8 cellular contexts compared by ENCODE assay signal in the genomic region with DNA sequence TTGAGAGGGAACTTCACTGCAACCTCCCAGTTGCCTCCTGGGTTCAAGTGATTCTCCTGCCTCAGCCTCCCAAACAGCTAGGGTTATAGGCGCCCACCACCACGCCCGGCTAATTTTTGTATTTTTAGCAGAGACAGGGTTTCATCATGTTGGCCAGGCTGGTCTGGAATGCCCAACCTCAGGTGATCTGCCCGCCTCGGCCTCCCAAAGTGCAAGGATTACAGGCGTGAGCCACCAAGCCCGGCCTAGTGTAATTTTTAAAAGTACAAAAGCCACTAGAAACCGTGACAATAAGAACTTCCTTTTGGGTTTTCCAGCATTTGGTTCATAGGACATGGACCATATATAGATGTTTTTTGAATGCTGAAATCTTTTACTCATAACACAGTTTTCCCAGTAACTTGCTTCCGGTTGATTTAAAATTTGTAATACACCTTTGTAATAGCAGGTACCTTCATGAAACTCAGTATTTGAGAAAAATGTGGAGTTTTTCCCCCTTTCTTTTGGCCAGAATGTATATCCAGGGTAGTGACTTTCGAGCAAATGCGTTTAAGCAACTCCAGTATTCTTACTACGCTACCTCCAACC. TPM values are rescaled to one million over a fixed set of nuclear protein-coding genes. Genes with fewer than 3 reads are reported as not detected.
A peak's percentile ranks its signal among the peaks of the same experiment; 100 is the strongest.
DNase-seq lines count a peak whose midpoint lies in the region; ATAC-seq and TF ChIP-seq lines count a peak whose summit lies in the region.

No MANE protein-coding gene starts in this region.

- H3K27ac ChIP-seq in 22Rv1 (peak overlapping the region; percentile 91), breast epithelium (peak overlapping the region; percentile 98 to 99)

- no peaks in the 10 kb centered on the region for H3K27me3 Mint-ChIP-seq in mesothelial cell of epicardium (ENCODE audit: low read depth)

- no peaks in the 10 kb centered on the region for H3K27me3 ChIP-seq in breast epithelium

- peak overlapping the region; percentile 84 to 96 (median 95) for H3K4me3 ChIP-seq in breast epithelium

- ATAC-seq in HG03064 (IDR thresholded peaks at IDR 0.05; ENCODE audit: low read depth, unreplicated experiment): peak; percentile 16
- ATAC-seq in GM21526 (IDR thresholded peaks at IDR 0.05; ENCODE audit: low FRiP score, unreplicated experiment): no peak
- no peak for ATAC-seq in GM19328 (IDR thresholded peaks at IDR 0.05; ENCODE audit: unreplicated experiment)
- ATAC-seq in GM18520 (IDR thresholded peaks at IDR 0.05; ENCODE audit: unreplicated experiment): no peak

- H3K4me3 Mint-ChIP-seq in mesothelial cell of epicardium: peak overlapping the region; percentile 96

- TF ChIP-seq CTCF in 22Rv1 (IDR thresholded peaks at IDR 0.05): no peak
- no peak for TF ChIP-seq CTCF in breast epithelium (IDR thresholded peaks at IDR 0.05)
- no peak for TF ChIP-seq CTCF in mesothelial cell of epicardium (IDR thresholded peaks at IDR 0.05; ENCODE audit: unreplicated experiment)

- peak overlapping the region; percentile 98 for H3K27ac Mint-ChIP-seq in mesothelial cell of epicardium

- H3K36me3 Mint-ChIP-seq in mesothelial cell of epicardium: no peaks in the 10 kb centered on the region

- H3K36me3 ChIP-seq in breast epithelium: no peaks in the 10 kb centered on the region

- H3K9me3 Mint-ChIP-seq in mesothelial cell of epicardium: no peaks in the 10 kb centered on the region

- peaks cover 0 to 24% of the 10 kb centered on the region in 2 donors for H3K4me1 ChIP-seq in breast epithelium

- intact Hi-C loops in breast epithelium (cut with DNase I; ENCODE audit: low total_unique reads): no loop called here

- H3K9me3 ChIP-seq in breast epithelium: no peaks in the 10 kb centered on the region

- peaks cover 37% of the 10 kb centered on the region for H3K4me1 Mint-ChIP-seq in mesothelial cell of epicardium

- DNase-seq in breast epithelium (ENCODE audit: low spot score in 2 of 2): no peak
- no peak for DNase-seq in mesothelial cell of epicardium (ENCODE audit: low spot score in 2 of 2, unreplicated experiment in 2 of 2)
- no peak for DNase-seq in NCI-H524 (lab: John Stamatoyannopoulos, UW)

- TF ChIP-seq POLR2A in breast epithelium (IDR thresholded peaks at IDR 0.05): no peak

RNA-seq across cellular contexts. Expression of a gene that starts 0.5 kb away (rescaled TPM):
- total RNA-seq in breast epithelium (under 1 TPM in 1 of 3 donors, not detected in 2; 0.15 TPM), mesothelial cell of epicardium (0.11 TPM in 1 of 3 replicates, not detected in the others)

RNA-seq across cellular contexts. Expression of a gene that starts 0.6 kb away (rescaled TPM):
- 10 to 100 TPM; 59.4 to 64.5 (median 61.6) TPM for total RNA-seq in breast epithelium
- total RNA-seq in mesothelial cell of epicardium: 38.2 to 44.0 TPM (median 39.9 TPM) in 3 replicates

RNA-seq across cellular contexts. Expression of a gene that starts 54.7 kb away (rescaled TPM):
- total RNA-seq in breast epithelium: under 1 TPM; 0.44 to 0.98 (median 0.80) TPM
- total RNA-seq in mesothelial cell of epicardium: 0.38 to 0.47 TPM (median 0.45 TPM) in 3 replicates
